3 cellular contexts compared by ENCODE assay signal in genomic region chr11:119764108-119764874, GRCh38.
A peak's percentile ranks its signal among the peaks of the same experiment; 100 is the strongest.
TF ChIP-seq lines count a peak whose summit lies in the region.

No MANE protein-coding gene starts in this region.

TF ChIP-seq in liver, 16 proteins besides CTCF, POLR2A, EP300 and RAD21:
- peak; percentile 35 for TF ChIP-seq SP1 (IDR thresholded peaks at IDR 0.05)
- peak; percentile 11 to 37 for TF ChIP-seq JUND (IDR thresholded peaks at IDR 0.05)
- TF ChIP-seq REST (IDR thresholded peaks at IDR 0.05): peak; percentile 40
- no peak for TF ChIP-seq GABPA (IDR thresholded peaks at IDR 0.05 in 1 of 2, conservative IDR thresholded peaks at IDR 0.05 in 1 of 2)
- TF ChIP-seq FOXA1 (IDR thresholded peaks at IDR 0.05): no peak
- TF ChIP-seq RXRA (IDR thresholded peaks at IDR 0.05): peak; percentile 59 to 70
- no peak for TF ChIP-seq ATF3 (IDR thresholded peaks at IDR 0.05)
- TF ChIP-seq ZBTB33 (IDR thresholded peaks at IDR 0.05): no peak
- peak; percentile 39 for TF ChIP-seq YY1 (IDR thresholded peaks at IDR 0.05)
- TF ChIP-seq HNF4G (IDR thresholded peaks at IDR 0.05): no peak
- peak in 1 of 2 donors; percentile 31 for TF ChIP-seq HNF4A (conservative IDR thresholded peaks at IDR 0.05)
- TF ChIP-seq MAX (IDR thresholded peaks at IDR 0.05): peak; percentile 75
- TF ChIP-seq EGR1 (IDR thresholded peaks at IDR 0.05; ENCODE audit: low read depth in 2 of 2): no peak
- TF ChIP-seq FOXA2 (IDR thresholded peaks at IDR 0.05): no peak
- TF ChIP-seq NR2F2 (IDR thresholded peaks at IDR 0.05): no peak
- no peak for TF ChIP-seq TAF1 (conservative IDR thresholded peaks at IDR 0.05)

TF ChIP-seq in HepG2, 621 proteins besides CTCF, POLR2A, EP300 and RAD21:
- TF ChIP-seq HOXA3 (CRISPR knock-in tag; IDR thresholded peaks at IDR 0.05) (no peak), SUZ12 (IDR thresholded peaks at IDR 0.05; ENCODE audit: low read depth, low read length) (no peak), BRCA1 (CRISPR knock-in tag; IDR thresholded peaks at IDR 0.05) (no peak), ZMYM2 (CRISPR knock-in tag; IDR thresholded peaks at IDR 0.05) (no peak), ZKSCAN1 (IDR thresholded peaks at IDR 0.05; ENCODE audit: low read length) (no peak), NPAS2 (CRISPR knock-in tag; IDR thresholded peaks at IDR 0.05; ENCODE audit: borderline replicate concordance) (no peak)

TF ChIP-seq in H1, 55 proteins besides CTCF, POLR2A, EP300 and RAD21:
- TF ChIP-seq MAX (IDR thresholded peaks at IDR 0.05) (peak; percentile 53; the same call in 1 of the 2 replicates), SP4 (IDR thresholded peaks at IDR 0.05; ENCODE audit: low read length) (no peak), E2F6 (IDR thresholded peaks at IDR 0.05) (0 out of 2 replicates have a peak, but pooled peaks have one; percentile 3), GTF2F1 (IDR thresholded peaks at IDR 0.05; ENCODE audit: borderline replicate concordance, low read depth, low read length) (no peak), JUN (IDR thresholded peaks at IDR 0.05; ENCODE audit: low read depth, low read length) (no peak)
